1 cellular context compared by ENCODE assay signal in genomic region chr3:194811118-194811517, GRCh38.
TF ChIP-seq lines count a peak whose summit lies in the region.

No MANE protein-coding gene starts in this region.

TF ChIP-seq in SK-N-SH, 30 proteins besides CTCF, POLR2A, EP300 and RAD21 (continued from another document):
- TF ChIP-seq PBX3 (IDR thresholded peaks at IDR 0.05) (no peak), IRF3 (IDR thresholded peaks at IDR 0.05; ENCODE audit: low read depth, low read length) (no peak), TEAD4 (IDR thresholded peaks at IDR 0.05; ENCODE audit: borderline replicate concordance, insufficient read depth) (no peak), RXRA (IDR thresholded peaks at IDR 0.05; ENCODE audit: borderline replicate concordance, low read depth) (no peak), MAX (IDR thresholded peaks at IDR 0.05; ENCODE audit: low read depth) (no peak), REST (IDR thresholded peaks at IDR 0.05; ENCODE audit: low read depth, low read length) (no peak), ELF1 (IDR thresholded peaks at IDR 0.05) (no peak), RCOR1 (IDR thresholded peaks at IDR 0.05; ENCODE audit: low read length) (no peak), ZBTB33 (IDR thresholded peaks at IDR 0.05; ENCODE audit: borderline replicate concordance, low read depth) (no peak)
